ENCODE assay signal across 8 cellular contexts in the genomic region with DNA sequence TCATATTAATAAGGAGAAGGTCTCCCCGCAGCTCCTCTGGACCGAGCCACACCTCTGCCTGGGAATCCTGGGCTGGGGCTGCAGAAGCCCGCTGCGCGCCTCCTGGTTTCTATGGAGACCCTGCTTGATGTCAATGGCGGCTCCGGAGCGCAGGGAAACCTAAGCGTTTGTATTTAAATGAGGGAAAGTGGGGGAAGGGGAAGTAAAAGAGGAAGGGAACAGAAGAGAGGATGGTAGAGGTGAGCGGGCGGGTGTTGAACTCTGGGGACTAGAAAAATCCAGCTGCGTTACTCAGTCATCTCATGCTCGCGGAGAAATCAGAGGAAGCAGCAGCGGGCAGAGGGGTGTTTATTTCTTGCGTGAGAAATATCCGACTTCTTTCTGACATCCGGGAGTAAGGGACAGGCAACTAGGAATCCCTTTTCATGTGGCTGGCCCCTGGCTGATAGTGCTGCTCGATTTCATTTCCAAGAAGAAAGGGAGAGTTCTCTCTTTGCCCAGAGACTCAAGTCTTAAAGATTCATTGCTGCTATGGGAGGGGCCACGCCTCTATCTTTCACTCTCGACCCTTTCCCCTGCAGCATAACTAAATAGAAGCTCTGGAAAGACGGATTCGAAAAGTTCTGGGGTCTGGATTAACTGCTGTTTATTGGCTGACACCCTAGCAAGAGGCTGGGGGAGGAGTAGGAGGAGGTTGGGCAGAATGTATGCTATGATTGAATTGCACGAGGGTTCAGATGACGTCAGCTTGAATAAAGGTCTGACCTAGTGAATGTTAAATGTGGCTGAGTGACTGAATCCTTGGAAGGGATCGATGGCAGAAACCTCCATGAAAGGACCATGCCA.
DNase-seq lines count a peak whose midpoint lies in the region; ATAC-seq and TF ChIP-seq lines count a peak whose summit lies in the region.

No MANE protein-coding gene starts in this region.

- peak in 1 of 3 donors; percentile 6 for TF ChIP-seq POLR2A in body of pancreas (IDR thresholded peaks at IDR 0.05)

- no peaks in the 10 kb centered on the region for H3K36me3 ChIP-seq in CD8-positive, alpha-beta memory T cell (ENCODE audit: insufficient read depth, low read length)
- H3K36me3 ChIP-seq in body of pancreas (replicated peaks in 1 of 2; ENCODE audit: insufficient read depth in 1 of 2, low read depth in 2 of 2): no peaks in the 10 kb centered on the region

- CTCF ChIA-PET in CD8-positive, alpha-beta memory T cell (lab: Charles Lee): no interaction called here

- H3K27ac Mint-ChIP-seq in CD8-positive, alpha-beta memory T cell: peak overlapping the region in 7 of 8 donors; percentile 12 to 79 (median 67)

- no peaks in the 10 kb centered on the region for H3K4me1 ChIP-seq in CD8-positive, alpha-beta memory T cell (ENCODE audit: insufficient read depth, low read length)
- H3K4me1 ChIP-seq in body of pancreas: peaks cover 15% of the 10 kb centered on the region

- no peaks in the 10 kb centered on the region for H3K9me3 Mint-ChIP-seq in CD8-positive, alpha-beta memory T cell

- POLR2A ChIA-PET in CD8-positive, alpha-beta memory T cell (lab: Charles Lee): no interaction called here

- no peak overlapping the region for H3K27ac ChIP-seq in CD8-positive, alpha-beta memory T cell (ENCODE audit: low read depth, low read length)
- H3K27ac ChIP-seq in body of pancreas: no peak overlapping the region

- H3K4me3 ChIP-seq in CD8-positive, alpha-beta memory T cell (ENCODE audit: low read length): peak overlapping the region; percentile 68
- H3K4me3 ChIP-seq in body of pancreas (peak overlapping the region; percentile 3 to 13), iPS-18c (ENCODE audit: insufficient read depth, low read depth, low read length) (peak overlapping the region; percentile 64), skeletal muscle cell (ENCODE audit: low read depth, low read length) (peak overlapping the region; percentile 53)

- intact Hi-C loops in body of pancreas (cut with DNase I): no loop called here

- peaks cover 12 to 43% of the 10 kb centered on the region in 2 donors for H3K27me3 Mint-ChIP-seq in CD8-positive, alpha-beta memory T cell

- DNase-seq in CD8-positive, alpha-beta memory T cell: peak in 2 of 5 donors; percentile 3 to 4
- DNase-seq in NOMO-1 (lab: John Stamatoyannopoulos, UW; ENCODE audit: unreplicated experiment in 2 of 2) (peak; percentile 11 to 60), body of pancreas (peak; percentile 22 to 58 (median 29)), skeletal muscle cell (ENCODE audit: low read depth) (peak; percentile 31), OCI-M2 (lab: John Stamatoyannopoulos, UW; ENCODE audit: unreplicated experiment) (no peak)

- H3K4me3 Mint-ChIP-seq in CD8-positive, alpha-beta memory T cell: peak overlapping the region; percentile 82 to 93 (median 90)

- H3K9me3 ChIP-seq in CD8-positive, alpha-beta memory T cell (ENCODE audit: low read length): no peaks in the 10 kb centered on the region
- H3K9me3 ChIP-seq in body of pancreas (no peaks in the 10 kb centered on the region), iPS-18c (ENCODE audit: control insufficient read depth, insufficient read depth, low read length) (no peaks in the 10 kb centered on the region)

- WGBS in body of pancreas, 2 donors: 0 to 1% methylated on average over 26 of the region's 26 CpGs

- ATAC-seq in HG02588 (IDR thresholded peaks at IDR 0.05; ENCODE audit: unreplicated experiment): peak; percentile 52
- peak; percentile 77 for ATAC-seq in body of pancreas
- no peak for ATAC-seq in HG03135 (IDR thresholded peaks at IDR 0.05; ENCODE audit: unreplicated experiment)

- H3K36me3 Mint-ChIP-seq in CD8-positive, alpha-beta memory T cell: no peaks in the 10 kb centered on the region

- H3K27me3 ChIP-seq in CD8-positive, alpha-beta memory T cell (ENCODE audit: insufficient read depth, low read length, poor library complexity, severe bottlenecking): no peaks in the 10 kb centered on the region
- H3K27me3 ChIP-seq in body of pancreas: no peaks in the 10 kb centered on the region

- peaks cover 15 to 24% (median 22%) of the 10 kb centered on the region in 3 donors for H3K4me1 Mint-ChIP-seq in CD8-positive, alpha-beta memory T cell

- TF ChIP-seq CTCF in body of pancreas (IDR thresholded peaks at IDR 0.05): no peak

Comparison
In these comparisons a context has a peak if more than half of its experiments do, and no peak if none do; other contexts are left out.
1. H3K4me3 ChIP-seq: peak in every context shown above with its lines; median percentile 68 in CD8-positive, alpha-beta memory T cell; 64 in iPS-18c; 53 in skeletal muscle cell; 8 in body of pancreas.